ENCODE assay signal across 14 cellular contexts in the genomic region with DNA sequence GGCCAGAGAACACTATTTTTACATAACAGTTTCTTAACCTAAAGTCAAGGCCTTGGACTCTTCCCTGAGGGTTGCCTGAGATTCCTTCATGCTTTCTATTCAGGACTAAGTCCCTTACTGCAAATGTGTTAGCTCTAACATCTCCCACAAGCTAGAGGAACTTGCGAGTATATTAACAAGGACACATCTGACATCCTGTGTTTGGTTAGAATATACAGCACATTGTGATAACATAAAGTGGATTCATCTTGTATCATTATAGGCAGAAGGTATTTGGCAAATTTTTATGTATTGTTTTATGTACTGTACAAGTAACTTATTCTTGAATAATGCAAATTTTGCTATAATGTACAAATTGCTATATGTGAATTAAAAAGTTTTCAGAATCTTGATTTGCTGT. TPM values are rescaled to one million over a fixed set of nuclear protein-coding genes. Genes with fewer than 3 reads are reported as not detected.
DNase-seq lines count a peak whose midpoint lies in the region; ATAC-seq and TF ChIP-seq lines count a peak whose summit lies in the region.
"Had no signal": no experiment of that assay in that cellular context is flagged by ENCODE, and none has a peak within 500 bp of the region (broad histone marks: within the 10 kb centered on the region; RNA-seq: fewer than 3 reads in every experiment).

No MANE protein-coding gene starts in this region.

- no peak overlapping the region for H3K4me2 ChIP-seq in SU-DHL-6 (ENCODE audit: low read depth, low read length, poor library complexity, severe bottlenecking)

- peak overlapping the region; percentile 52 for H3K27ac Mint-ChIP-seq in activated CD4-positive, alpha-beta T cell treated with anti-CD3 and anti-CD28 coated beads, Interleukin-2, amount 10 ng/mL, durations not matched to agents 7 days and 5 days
- peak overlapping the region; percentile 57 for H3K27ac Mint-ChIP-seq in dendritic cell treated with granulocyte-macrophage colony-stimulating factor and Interleukin-4, amounts not matched to agents 40 ng/mL and 50 ng/mL, for 4 days
- H3K27ac Mint-ChIP-seq: activated T-helper 17 cell treated with anti-CD3 and anti-CD28 coated beads, Interleukin-2, amount 50 U/mL, for 72 hours; T-helper 1 cell treated with Interleukin-12 subunit alpha and Interleukin-12 subunit beta and Interleukin-4 antibody, amounts not matched to agents 30 μg/mL and 1 μg/mL, for 36 hours had no signal

- H3K27ac ChIP-seq in SU-DHL-6 (ENCODE audit: low read depth, low read length) = peak overlapping the region; percentile 33; the same call in 1 of the 2 replicates
- H3K27ac ChIP-seq in skeletal muscle tissue (ENCODE audit: low read depth, low read length) = peak overlapping the region; percentile 83
- H3K27ac ChIP-seq: parathyroid adenoma, tibial artery had no signal

- H3K9ac ChIP-seq in SU-DHL-6 (ENCODE audit: low read length) (no peak overlapping the region), skeletal muscle tissue (ENCODE audit: low read depth in 1 of 3, low read length in 3 of 3) (no peak overlapping the region)
- H3K9ac ChIP-seq: parathyroid adenoma had no signal

- H3K4me3 Mint-ChIP-seq in activated CD4-positive, alpha-beta T cell treated with anti-CD3 and anti-CD28 coated beads, Interleukin-2, amount 10 ng/mL, durations not matched to agents 7 days and 5 days = no peak overlapping the region
- no peak overlapping the region for H3K4me3 Mint-ChIP-seq in dendritic cell treated with granulocyte-macrophage colony-stimulating factor and Interleukin-4, amounts not matched to agents 40 ng/mL and 50 ng/mL, for 4 days
- H3K4me3 Mint-ChIP-seq: activated T-helper 17 cell treated with anti-CD3 and anti-CD28 coated beads, Interleukin-2, amount 50 U/mL, for 72 hours; T-helper 1 cell treated with Interleukin-12 subunit alpha and Interleukin-12 subunit beta and Interleukin-4 antibody, amounts not matched to agents 30 μg/mL and 1 μg/mL, for 36 hours had no signal

- no peaks in the 10 kb centered on the region for H3K27me3 Mint-ChIP-seq in activated CD4-positive, alpha-beta T cell treated with anti-CD3 and anti-CD28 coated beads, Interleukin-2, amount 10 ng/mL, durations not matched to agents 7 days and 5 days
- H3K27me3 Mint-ChIP-seq in dendritic cell treated with granulocyte-macrophage colony-stimulating factor and Interleukin-4, amounts not matched to agents 40 ng/mL and 50 ng/mL, for 4 days = no peaks in the 10 kb centered on the region
- H3K27me3 Mint-ChIP-seq: activated T-helper 17 cell treated with anti-CD3 and anti-CD28 coated beads, Interleukin-2, amount 50 U/mL, for 72 hours had no signal

- peaks cover 66% of the 10 kb centered on the region for H3K36me3 Mint-ChIP-seq in activated CD4-positive, alpha-beta T cell treated with anti-CD3 and anti-CD28 coated beads, Interleukin-2, amount 10 ng/mL, durations not matched to agents 7 days and 5 days (ENCODE audit: low read depth)
- peaks cover 93% of the 10 kb centered on the region for H3K36me3 Mint-ChIP-seq in dendritic cell treated with granulocyte-macrophage colony-stimulating factor and Interleukin-4, amounts not matched to agents 40 ng/mL and 50 ng/mL, for 4 days (ENCODE audit: low read depth)

- H2AFZ ChIP-seq in SU-DHL-6 (ENCODE audit: low read depth, low read length, severe bottlenecking) = no peak overlapping the region
- H2AFZ ChIP-seq: parathyroid adenoma had no signal

- no peaks in the 10 kb centered on the region for H4K20me1 ChIP-seq in SU-DHL-6 (ENCODE audit: low read depth, low read length)

- no peaks in the 10 kb centered on the region for H3K9me3 ChIP-seq in SU-DHL-6 (ENCODE audit: insufficient read depth, low read length)
- H3K9me3 ChIP-seq in skeletal muscle tissue (ENCODE audit: control insufficient read depth in 3 of 3, low read length in 3 of 3) = no peaks in the 10 kb centered on the region
- H3K9me3 ChIP-seq: tibial artery had no signal

- peaks cover 45% of the 10 kb centered on the region for H3K4me1 Mint-ChIP-seq in activated CD4-positive, alpha-beta T cell treated with anti-CD3 and anti-CD28 coated beads, Interleukin-2, amount 10 ng/mL, durations not matched to agents 7 days and 5 days
- H3K4me1 Mint-ChIP-seq in dendritic cell treated with granulocyte-macrophage colony-stimulating factor and Interleukin-4, amounts not matched to agents 40 ng/mL and 50 ng/mL, for 4 days (ENCODE audit: low read depth) = peaks cover 61% of the 10 kb centered on the region

- H3F3A ChIP-seq in SU-DHL-6 (ENCODE audit: insufficient read depth) = peaks cover 32% of the 10 kb centered on the region

- TF ChIP-seq CTCF in SU-DHL-6 (IDR thresholded peaks at IDR 0.05; ENCODE audit: insufficient read depth, low read length, poor library complexity, severe bottlenecking) = no peak

- CTCF ChIA-PET in activated CD4-positive, alpha-beta T cell treated with anti-CD3 and anti-CD28 coated beads, Interleukin-2, amount 10 ng/mL, durations not matched to agents 7 days and 5 days (lab: Charles Lee) = interaction anchor here (0.5 to 5.7 kb wide), 22 partner anchors 9 to 362 kb away, joined by 3 to 73 read pairs (median 5); partner anchors contain the start of gene SH2B3

- H3K4me3 ChIP-seq in SU-DHL-6 (ENCODE audit: insufficient read depth, low read length, poor library complexity, severe bottlenecking) (no peak overlapping the region), skeletal muscle tissue (ENCODE audit: low read length in 3 of 3) (no peak overlapping the region)
- H3K4me3 ChIP-seq: tibial artery had no signal

- peaks cover 42 to 53% (median 49%) of the 10 kb centered on the region in 3 donors for H3K4me1 ChIP-seq in skeletal muscle tissue (ENCODE audit: control insufficient read depth in 3 of 3, insufficient read depth in 3 of 3, low read length in 3 of 3)
- H3K4me1 ChIP-seq: parathyroid adenoma had no signal

- POLR2A ChIA-PET in activated CD4-positive, alpha-beta T cell treated with anti-CD3 and anti-CD28 coated beads, Interleukin-2, amount 10 ng/mL, durations not matched to agents 7 days and 5 days (lab: Charles Lee) = interaction anchor here (0.6 kb wide), 1 partner anchor 133 kb away, joined by 4 read pairs; no protein-coding TSS in a partner anchor

- H3K27me3 ChIP-seq in SU-DHL-6 (ENCODE audit: low read length) (no peaks in the 10 kb centered on the region), skeletal muscle tissue (ENCODE audit: control insufficient read depth in 3 of 3, insufficient read depth in 3 of 3, low read length in 3 of 3) (no peaks in the 10 kb centered on the region)
- H3K27me3 ChIP-seq: tibial artery had no signal

- H3K79me2 ChIP-seq in SU-DHL-6 (ENCODE audit: insufficient read depth, low read length) = 0 out of 2 replicates have a peak, but pooled peaks cover 2% of the 10 kb centered on the region
- H3K79me2 ChIP-seq: parathyroid adenoma had no signal

- intact Hi-C loops in dendritic cell treated with granulocyte-macrophage colony-stimulating factor and Interleukin-4, amounts not matched to agents 40 ng/mL and 50 ng/mL, for 4 days (cut with micrococcal nuclease) = loop anchor here (1.0 kb wide), 2 partner anchors 54 to 120 kb away; no protein-coding TSS in a partner anchor

- no peaks in the 10 kb centered on the region for H3K9me2 ChIP-seq in SU-DHL-6 (replicated peaks; ENCODE audit: insufficient read depth, low read length)

- H3K36me3 ChIP-seq in SU-DHL-6 (ENCODE audit: low read length) (peaks cover 6% of the 10 kb centered on the region; the same call in 1 of the 2 replicates), skeletal muscle tissue (ENCODE audit: control insufficient read depth in 3 of 3, insufficient read depth in 3 of 3, low read length in 3 of 3) (peaks cover 44 to 54% (median 45%) of the 10 kb centered on the region in 3 donors)

- ATAC-seq in GM21423 (IDR thresholded peaks at IDR 0.05; ENCODE audit: unreplicated experiment) = no peak

- no peaks in the 10 kb centered on the region for H3K9me3 Mint-ChIP-seq in activated CD4-positive, alpha-beta T cell treated with anti-CD3 and anti-CD28 coated beads, Interleukin-2, amount 10 ng/mL, durations not matched to agents 7 days and 5 days
- no peaks in the 10 kb centered on the region for H3K9me3 Mint-ChIP-seq in dendritic cell treated with granulocyte-macrophage colony-stimulating factor and Interleukin-4, amounts not matched to agents 40 ng/mL and 50 ng/mL, for 4 days
- H3K9me3 Mint-ChIP-seq: activated T-helper 17 cell treated with anti-CD3 and anti-CD28 coated beads, Interleukin-2, amount 50 U/mL, for 72 hours; T-helper 1 cell treated with Interleukin-12 subunit alpha and Interleukin-12 subunit beta and Interleukin-4 antibody, amounts not matched to agents 30 μg/mL and 1 μg/mL, for 36 hours had no signal

- no peak for DNase-seq in activated CD4-positive, alpha-beta T cell treated with anti-CD3 and anti-CD28 coated beads, Interleukin-2, amount 10 ng/mL, durations not matched to agents 7 days and 5 days
- no peak for DNase-seq in activated CD4-positive, alpha-beta T cell treated with anti-CD3 and anti-CD28 coated beads for 4 hours
- DNase-seq in AML-193 (lab: John Stamatoyannopoulos, UW) = no peak
- DNase-seq in NCI-H1105 (lab: John Stamatoyannopoulos, UW) = no peak
- DNase-seq: 8988T; activated CD4-positive, alpha-beta T cell treated with anti-CD3 and anti-CD28 coated beads, Interleukin-2, amount 50 U/mL, for 4 hours had no signal

RNA-seq across cellular contexts. Expression of gene SH2B3, which starts 45.5 kb away (rescaled TPM):
- total RNA-seq in activated CD4-positive, alpha-beta T cell treated with anti-CD3 and anti-CD28 coated beads, Interleukin-2, amount 10 ng/mL, durations not matched to agents 7 days and 5 days = 10 to 100 TPM; 29.7 to 29.8 TPM
- total RNA-seq in skeletal muscle tissue = 7.8 TPM
